Comparison of ENCODE assay signal across 25 cellular contexts in genomic region chr5:5149154-5149553, GRCh38.
"Had no signal": no experiment of that assay in that cellular context is flagged by ENCODE, and none has a peak within 500 bp of the region (broad histone marks: within the 10 kb centered on the region; RNA-seq: fewer than 3 reads in every experiment).

No MANE protein-coding gene starts in this region.

- ATAC-seq: left colon; left lung; lower lobe of right lung; naive thymus-derived CD8-positive, alpha-beta T cell; pancreas; right cardiac atrium; sciatic nerve; stimulated activated naive B cell treated with anti-CD40 and anti-IgM and Interleukin-4, amounts not matched to agents 10 μg/mL and 1 μg/mL and 100 μg/mL, for 72 hours; stimulated activated naive CD8-positive, alpha-beta T cell treated with anti-CD3 and anti-CD28 coated beads, Interleukin-15, Interleukin-2, amounts not matched to agents 100 U/mL and 50 U/mL, for 24 hours had no signal

- FAIRE-seq: pancreas had no signal

- DNase-seq: islet precursor cell; kidney glomerular epithelial cell; left colon; left lung; lower lobe of right lung; mammary epithelial cell; mesenchymal stem cell; naive thymus-derived CD8-positive, alpha-beta T cell; nucleus accumbens; pancreas; posterior cingulate gyrus; retina; right cardiac atrium; stimulated activated CD4-positive, alpha-beta T cell treated with anti-CD3 and anti-CD28 coated beads, Interleukin-12 subunit alpha, Interleukin-12 subunit beta, amount 100 ng/mL, for 4 hours; stimulated activated CD4-positive, alpha-beta T cell treated with anti-CD3 and anti-CD28 coated beads, Interleukin-15, amount 100 ng/mL, for 24 hours; stimulated activated CD4-positive, alpha-beta T cell treated with anti-CD3 and anti-CD28 coated beads, Interleukin-2, amount 100 ng/mL, for 24 hours; stimulated activated CD4-positive, alpha-beta T cell treated with anti-CD3 and anti-CD28 coated beads, Interleukin-4, amount 100 ng/mL, for 1 hour; stimulated activated naive B cell treated with anti-CD40 and anti-IgM and Interleukin-4, amounts not matched to agents 10 μg/mL and 1 μg/mL and 100 μg/mL, for 72 hours; stimulated activated naive CD8-positive, alpha-beta T cell treated with anti-CD3 and anti-CD28 coated beads, Interleukin-15, Interleukin-2, amounts not matched to agents 100 U/mL and 50 U/mL, for 24 hours; stomach; testis; thyroid gland; transverse colon; upper lobe of left lung had no signal
